Comparison of ENCODE assay signal across 12 cellular contexts in the genomic region with DNA sequence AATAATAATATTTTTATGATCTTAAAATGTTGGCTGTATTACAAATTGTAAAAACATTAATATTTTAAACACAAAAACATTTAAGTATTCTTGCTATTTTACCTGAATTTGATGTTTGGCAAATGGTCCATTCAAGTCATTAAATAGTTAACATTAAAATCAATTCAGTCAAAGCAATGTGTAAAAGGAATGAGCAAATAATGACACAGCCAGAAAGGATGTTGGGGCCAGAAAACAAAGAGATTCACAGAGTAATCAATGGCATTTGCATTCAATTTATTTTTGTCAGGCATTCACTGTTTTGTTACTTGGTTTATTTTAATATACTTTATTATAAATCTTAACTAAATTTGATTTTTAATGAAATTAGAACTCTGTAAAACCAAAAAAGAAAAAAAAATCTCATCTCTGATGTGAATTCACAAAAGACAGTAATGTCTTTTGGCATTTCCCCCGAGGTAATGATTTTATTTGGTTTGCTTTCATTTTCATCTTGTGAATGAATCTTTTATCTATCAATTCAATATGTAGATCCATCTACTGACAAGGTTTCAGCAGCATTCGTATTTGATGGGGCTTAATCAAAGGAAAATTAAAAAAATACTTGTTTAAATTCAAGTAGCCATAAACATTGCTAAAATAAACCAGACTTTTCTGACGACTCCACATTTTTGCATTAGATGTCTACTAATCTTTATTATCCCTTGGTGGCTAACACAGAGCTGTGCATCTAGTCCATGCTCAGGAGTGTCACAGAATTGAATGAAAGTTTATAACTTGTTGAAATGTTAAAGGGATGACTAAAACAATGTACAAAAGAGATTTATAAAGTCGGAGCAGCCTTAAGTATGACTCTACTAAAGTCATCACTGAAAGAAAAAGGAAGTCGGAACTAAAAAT.
A peak's percentile ranks its signal among the peaks of the same experiment; 100 is the strongest.
DNase-seq lines count a peak whose midpoint lies in the region; FAIRE-seq and TF ChIP-seq lines count a peak whose summit lies in the region.
"Had no signal": no experiment of that assay in that cellular context is flagged by ENCODE, and none has a peak within 500 bp of the region (broad histone marks: within the 10 kb centered on the region; RNA-seq: fewer than 3 reads in every experiment).

No MANE protein-coding gene starts in this region.

- TF ChIP-seq CTCF in OCI-LY7 (conservative IDR thresholded peaks at IDR 0.05; ENCODE audit: low read length): no peak
- TF ChIP-seq CTCF in H1 (IDR thresholded peaks at IDR 0.05; ENCODE audit: control extremely low read depth in 1 of 3, insufficient read depth in 1 of 3, low read depth in 1 of 3, low read length in 3 of 3): no peak

- H3K18ac ChIP-seq in H1 (ENCODE audit: extremely low read depth, low read length): no peak overlapping the region

- H3K56ac ChIP-seq in H1 (replicated peaks; ENCODE audit: insufficient read length, low read depth, low read length): no peak overlapping the region

- H2BK15ac ChIP-seq in H1 (ENCODE audit: low read length): no peak overlapping the region

- DNase-seq in EL: peak; percentile 32
- no peak for DNase-seq in OCI-LY7 (ENCODE audit: low spot score)
- no peak for DNase-seq in H1 (ENCODE audit: low read depth in 1 of 2, low spot score in 2 of 2)
- DNase-seq in pons (ENCODE audit: low spot score): peak; percentile 9
- DNase-seq in NCI-H82 treated with DMSO at 0.1 percent for 48 hours (lab: John Stamatoyannopoulos, UW; ENCODE audit: unreplicated experiment): no peak
- no peak for DNase-seq in effector CD8-positive, alpha-beta T cell (lab: John Stamatoyannopoulos, UW)
- no peak for DNase-seq in middle frontal gyrus (ENCODE audit: extremely low spot score, low spot score)
- DNase-seq in activated effector memory CD4-positive, alpha-beta T cell treated with Interleukin-2 at 50 U/mL for 16 hours: no peak
- DNase-seq: effector CD4-positive, alpha-beta T cell; Kasumi-1; SIG-M5; trophoblast cell had no signal

- H3K4me3 ChIP-seq in OCI-LY7 (ENCODE audit: low read depth, low read length, poor library complexity, severe bottlenecking): no peak overlapping the region
- H3K4me3 ChIP-seq in H1 (ENCODE audit: extremely low read depth in 1 of 4, insufficient read depth in 2 of 4, low read depth in 3 of 4, low read length in 4 of 4): no peak overlapping the region

- H2BK120ac ChIP-seq in H1 (replicated peaks; ENCODE audit: low read depth, low read length): no peak overlapping the region

- intact Hi-C loops in OCI-LY7 (cut with micrococcal nuclease; ENCODE audit: unreplicated experiment): no loop called here

- H2AFZ ChIP-seq in OCI-LY7 (ENCODE audit: low read length) (no peak overlapping the region), H1 (ENCODE audit: low read length) (no peak overlapping the region)

- no peak overlapping the region for H2AK5ac ChIP-seq in H1 (ENCODE audit: low read depth, low read length)

- H4K91ac ChIP-seq in H1 (replicated peaks; ENCODE audit: insufficient read length, low read length): no peak overlapping the region

- H4K5ac ChIP-seq in H1 (ENCODE audit: insufficient read length, low read depth, low read length): peak overlapping the region; percentile 52

- 72% methylated on average over 5 of the region's 5 CpGs; no CpG with 5 or more reads in 1 of the 2 experiments for WGBS in H1 (ENCODE audit: extremely low coverage in 1 of 2, insufficient coverage in 1 of 2, insufficient read length in 1 of 2, insufficient replicate concordance in 2 of 2, low coverage in 1 of 2, low lambda C conversion rate in 2 of 2, missing lambda C conversion rate in 1 of 2), 2 experiments

- H4K20me1 ChIP-seq in OCI-LY7 (ENCODE audit: insufficient read depth, low read length) (no peaks in the 10 kb centered on the region), H1 (replicated peaks in 1 of 2; ENCODE audit: control insufficient read depth in 1 of 2, insufficient read depth in 2 of 2, low read length in 2 of 2) (no peaks in the 10 kb centered on the region)

- H3K4me2 ChIP-seq in OCI-LY7 (ENCODE audit: low read length) (peak overlapping the region; percentile 45; the same call in 1 of the 2 replicates), H1 (ENCODE audit: insufficient read depth in 1 of 2, low read depth in 2 of 2, low read length in 2 of 2) (no peak overlapping the region)

- no peak overlapping the region for H3K4ac ChIP-seq in H1 (replicated peaks; ENCODE audit: insufficient read length, low read depth, low read length)

- POLR2A ChIA-PET in OCI-LY7 (lab: Charles Lee): no interaction called here
- POLR2A ChIA-PET in H1 (lab: Charles Lee; ENCODE audit: partially characterized antibody): no interaction called here

- no peak overlapping the region for H3K27ac ChIP-seq in OCI-LY7 (ENCODE audit: low read depth, low read length, poor library complexity, severe bottlenecking)
- H3K27ac ChIP-seq in H1 (ENCODE audit: low read depth, low read length): no peak overlapping the region

- no peaks in the 10 kb centered on the region for H3K23me2 ChIP-seq in H1 (ENCODE audit: low read depth, low read length)

- CTCF ChIA-PET in OCI-LY7 (lab: Charles Lee; ENCODE audit: unreplicated experiment) (no interaction called here), H1 (lab: Charles Lee; ENCODE audit: partially characterized antibody) (no interaction called here)

- BruUV-seq in OCI-LY7 (replicated peaks; lab: Mats Ljungman, UMichigan): no TSS peak

- H3K9me3 ChIP-seq in OCI-LY7 (ENCODE audit: low read length): no peaks in the 10 kb centered on the region
- H3K9me3 ChIP-seq in H1 (ENCODE audit: insufficient read depth in 2 of 2, low read depth in 1 of 2, low read length in 1 of 2): no peaks in the 10 kb centered on the region; a peak in 1 of 4 replicates

- H3K23ac ChIP-seq in H1 (ENCODE audit: insufficient read length): no peak overlapping the region

- H3K27me3 ChIP-seq in H1 (replicated peaks in 1 of 4; ENCODE audit: control insufficient read depth in 3 of 4, extremely low read depth in 1 of 4, insufficient read depth in 3 of 4, low read length in 3 of 4): no peaks in the 10 kb centered on the region

- H2BK20ac ChIP-seq in H1 (ENCODE audit: low read length): no peak overlapping the region

- TF ChIP-seq POLR2A in H1 (IDR thresholded peaks at IDR 0.05; ENCODE audit: control extremely low read depth in 1 of 2, low read depth in 2 of 2, low read length in 2 of 2): no peak

- no peak for FAIRE-seq in H1 (lab: Jason Lieb, UNC)

- no peaks in the 10 kb centered on the region for H3K79me1 ChIP-seq in H1 (ENCODE audit: low read depth, low read length)

- H3K79me2 ChIP-seq in OCI-LY7 (ENCODE audit: insufficient read depth, low read depth, low read length): no peaks in the 10 kb centered on the region
- no peaks in the 10 kb centered on the region for H3K79me2 ChIP-seq in H1 (ENCODE audit: control insufficient read depth in 1 of 2, insufficient read depth in 2 of 2, low read length in 2 of 2)

- H4K8ac ChIP-seq in H1 (ENCODE audit: extremely low read depth, insufficient read depth, low read length): no peak overlapping the region

- H2BK5ac ChIP-seq in H1 (ENCODE audit: low read depth, low read length): no peak overlapping the region

- H3K9me2 ChIP-seq in OCI-LY7 (ENCODE audit: insufficient read depth, low read length): no peaks in the 10 kb centered on the region

- H3K4me1 ChIP-seq in OCI-LY7 (ENCODE audit: insufficient read depth, low read length, poor library complexity, severe bottlenecking): no peaks in the 10 kb centered on the region
- H3K4me1 ChIP-seq in H1 (replicated peaks in 1 of 4; ENCODE audit: control insufficient read depth in 3 of 4, insufficient read depth in 4 of 4, low read length in 3 of 4): peaks cover 0 to 4% (median 1%) of the 10 kb centered on the region in 4 experiments; a peak in 1 of 7 replicates

- no peak overlapping the region for H2BK12ac ChIP-seq in H1 (ENCODE audit: low read depth, low read length)

- H3K36me3 ChIP-seq in OCI-LY7 (ENCODE audit: insufficient read depth, low read length) (no peaks in the 10 kb centered on the region), H1 (ENCODE audit: control insufficient read depth in 2 of 4, insufficient read depth in 4 of 4, low read length in 3 of 4) (no peaks in the 10 kb centered on the region)

- H3K14ac ChIP-seq in H1 (ENCODE audit: insufficient read length): no peak overlapping the region

- no peak overlapping the region for H3K9ac ChIP-seq in H1 (replicated peaks in 1 of 4; ENCODE audit: extremely low read depth in 1 of 4, low read depth in 3 of 4, low read length in 3 of 4)

- no peak for TF ChIP-seq EP300 in H1 (IDR thresholded peaks at IDR 0.05; ENCODE audit: borderline replicate concordance in 1 of 2, low read depth in 2 of 2, low read length in 2 of 2)

- no peak for TF ChIP-seq RAD21 in H1 (IDR thresholded peaks at IDR 0.05 in 1 of 2, conservative IDR thresholded peaks at IDR 0.05 in 1 of 2; ENCODE audit: low read depth in 2 of 2, low read length in 2 of 2)

TF ChIP-seq in H1, 55 proteins besides CTCF, POLR2A, EP300 and RAD21:
- TF ChIP-seq MAFK (IDR thresholded peaks at IDR 0.05; ENCODE audit: low read depth, low read length): no peak
- TF ChIP-seq SRF (IDR thresholded peaks at IDR 0.05; ENCODE audit: low read depth, low read length): no peak
- TF ChIP-seq BACH1 (IDR thresholded peaks at IDR 0.05; ENCODE audit: low read length): no peak
- no peak for TF ChIP-seq SUZ12 (IDR thresholded peaks at IDR 0.05; ENCODE audit: low read length)
- TF ChIP-seq RNF2 (IDR thresholded peaks at IDR 0.05; ENCODE audit: borderline replicate concordance, low read depth, low read length, missing control alignments, poor library complexity, severe bottlenecking): no peak
- no peak for TF ChIP-seq RBBP5 (IDR thresholded peaks at IDR 0.05; ENCODE audit: borderline replicate concordance, low read depth, low read length)
- no peak for TF ChIP-seq TAF7 (optimal IDR thresholded peaks at IDR 0.05; ENCODE audit: borderline replicate concordance, low read depth, low read length)
- TF ChIP-seq RXRA (IDR thresholded peaks at IDR 0.05; ENCODE audit: insufficient read depth, low read depth, low read length): no peak

Comparison
In these comparisons a context has a peak if more than half of its experiments do, and no peak if none do; other contexts are left out.
1. DNase-seq: peak in EL (single experiment) and pons (single experiment); none in OCI-LY7 (single experiment), H1 (0 of 2), NCI-H82 treated with DMSO at 0.1 percent for 48 hours (single experiment), effector CD8-positive, alpha-beta T cell (single experiment), middle frontal gyrus (single experiment) and activated effector memory CD4-positive, alpha-beta T cell treated with Interleukin-2 at 50 U/mL for 16 hours (single experiment).